Comparison of ENCODE assay signal across 17 cellular contexts in genomic region chr12:21459474-21459873, GRCh38. TPM values are rescaled to one million over a fixed set of nuclear protein-coding genes. Genes with fewer than 3 reads are reported as not detected.
DNase-seq lines count a peak whose midpoint lies in the region; ATAC-seq lines count a peak whose summit lies in the region.
"Had no signal": no experiment of that assay in that cellular context is flagged by ENCODE, and none has a peak within 500 bp of the region (broad histone marks: within the 10 kb centered on the region; RNA-seq: fewer than 3 reads in every experiment).

No MANE protein-coding gene starts in this region.

- H3K4me1 Mint-ChIP-seq in CD4-positive, CD25-positive, alpha-beta regulatory T cell, result peaks cover 24 to 47% (median 38%) of the 10 kb centered on the region in 4 donors
- H3K4me1 Mint-ChIP-seq in CD4-positive, alpha-beta memory T cell, result peaks cover 31 to 51% (median 39%) of the 10 kb centered on the region in 4 donors
- H3K4me1 Mint-ChIP-seq in T-cell, result peaks cover 26 to 44% (median 38%) of the 10 kb centered on the region in 3 donors

- H3K27me3 ChIP-seq in CD4-positive, CD25-positive, alpha-beta regulatory T cell (ENCODE audit: control insufficient read depth, insufficient read depth, low read length), result no peaks in the 10 kb centered on the region
- H3K27me3 ChIP-seq in CD4-positive, alpha-beta memory T cell (ENCODE audit: insufficient read depth, low read length), result no peaks in the 10 kb centered on the region

- peaks cover 35% of the 10 kb centered on the region for H3K4me1 ChIP-seq in CD4-positive, CD25-positive, alpha-beta regulatory T cell (ENCODE audit: control insufficient read depth, insufficient read depth, low read length, poor library complexity, severe bottlenecking)
- H3K4me1 ChIP-seq in CD4-positive, alpha-beta memory T cell (ENCODE audit: insufficient read depth, low read length), result peaks cover 46% of the 10 kb centered on the region
- H3K4me1 ChIP-seq: A549 had no signal

- H3K9me3 ChIP-seq in CD4-positive, CD25-positive, alpha-beta regulatory T cell (ENCODE audit: control insufficient read depth in 2 of 2, low read length in 2 of 2), result no peaks in the 10 kb centered on the region
- no peaks in the 10 kb centered on the region for H3K9me3 ChIP-seq in CD4-positive, alpha-beta memory T cell (ENCODE audit: control insufficient read depth in 1 of 2, low read length in 2 of 2)
- H3K9me3 ChIP-seq: A549 had no signal

- CTCF ChIA-PET in CD4-positive, alpha-beta memory T cell (lab: Charles Lee; ENCODE audit: partially characterized antibody), result interaction anchor here (1.3 kb wide), 1 partner anchor 21 kb away, joined by 5 read pairs; no protein-coding TSS in a partner anchor
- CTCF ChIA-PET in T-cell (lab: Charles Lee), result no interaction called here

- POLR2A ChIA-PET in CD4-positive, alpha-beta memory T cell (lab: Charles Lee; ENCODE audit: partially characterized antibody), result no interaction called here
- POLR2A ChIA-PET in T-cell (lab: Charles Lee), result no interaction called here

- H3K4me3 ChIP-seq in CD4-positive, CD25-positive, alpha-beta regulatory T cell (ENCODE audit: low read depth, low read length), result no peak overlapping the region
- no peak overlapping the region for H3K4me3 ChIP-seq in CD4-positive, alpha-beta memory T cell (ENCODE audit: low read length in 2 of 2)
- H3K4me3 ChIP-seq: A549 had no signal

- DNase-seq in CD4-positive, CD25-positive, alpha-beta regulatory T cell, result no peak
- no peak for DNase-seq in CD4-positive, alpha-beta memory T cell
- DNase-seq in NCI-H82 (lab: John Stamatoyannopoulos, UW) (peak; percentile 83), T-cell (no peak), anterior cingulate cortex (lab: John Stamatoyannopoulos, UW) (no peak), AG08395 (ENCODE audit: low spot score) (no peak), HCEC 1CT (no peak)
- DNase-seq: Calu3, DMS153, DMS79 treated with DMSO at 0.1 percent for 48 hours, EL, GOT3 had no signal

- H3K27ac ChIP-seq in CD4-positive, CD25-positive, alpha-beta regulatory T cell (ENCODE audit: insufficient read depth, low read length, poor library complexity, severe bottlenecking), result no peak overlapping the region
- H3K27ac ChIP-seq in CD4-positive, alpha-beta memory T cell (ENCODE audit: low read depth, low read length), result no peak overlapping the region
- H3K27ac ChIP-seq: A549, HL-60 had no signal

- no peaks in the 10 kb centered on the region for H3K27me3 Mint-ChIP-seq in CD4-positive, CD25-positive, alpha-beta regulatory T cell
- no peaks in the 10 kb centered on the region for H3K27me3 Mint-ChIP-seq in CD4-positive, alpha-beta memory T cell
- H3K27me3 Mint-ChIP-seq in T-cell, result no peaks in the 10 kb centered on the region

- peak overlapping the region; percentile 41 to 71 (median 42) for H3K27ac Mint-ChIP-seq in CD4-positive, CD25-positive, alpha-beta regulatory T cell
- H3K27ac Mint-ChIP-seq in CD4-positive, alpha-beta memory T cell, result peak overlapping the region in 5 of 7 donors; percentile 16 to 68 (median 42)
- H3K27ac Mint-ChIP-seq in T-cell, result peak overlapping the region; percentile 96 to 98

- ATAC-seq in CD4-positive, CD25-positive, alpha-beta regulatory T cell (ENCODE audit: low read depth in 2 of 2), result no peak
- no peak for ATAC-seq in T-cell (replicated peaks in 1 of 4)
- no peak for ATAC-seq in HG02763 (IDR thresholded peaks at IDR 0.05; ENCODE audit: unreplicated experiment)
- ATAC-seq: HCT116 had no signal

- H3K36me3 Mint-ChIP-seq in CD4-positive, CD25-positive, alpha-beta regulatory T cell, result peaks cover 41% of the 10 kb centered on the region
- H3K36me3 Mint-ChIP-seq in CD4-positive, alpha-beta memory T cell, result peaks cover 51 to 68% of the 10 kb centered on the region in 2 donors
- peaks cover 62% of the 10 kb centered on the region for H3K36me3 Mint-ChIP-seq in T-cell

- peaks cover 0 to 4% (median 0%) of the 10 kb centered on the region in 7 donors for H3K9me3 Mint-ChIP-seq in CD4-positive, CD25-positive, alpha-beta regulatory T cell
- H3K9me3 Mint-ChIP-seq in CD4-positive, alpha-beta memory T cell, result no peaks in the 10 kb centered on the region
- peaks cover 0 to 3% (median 3%) of the 10 kb centered on the region in 3 donors for H3K9me3 Mint-ChIP-seq in T-cell
- H3K9me3 Mint-ChIP-seq: CD14-positive monocyte had no signal

- H3K36me3 ChIP-seq in CD4-positive, CD25-positive, alpha-beta regulatory T cell (ENCODE audit: control insufficient read depth, insufficient read depth, low read length), result peaks cover 57% of the 10 kb centered on the region
- H3K36me3 ChIP-seq in CD4-positive, alpha-beta memory T cell (ENCODE audit: insufficient read depth, low read length), result peaks cover 29% of the 10 kb centered on the region

- intact Hi-C loops in CD4-positive, alpha-beta memory T cell (cut with micrococcal nuclease), result loop anchor here (10.0 kb wide), 1 partner anchor 1165 kb away; the partner anchor contains the start of gene ETNK1

- H3K4me3 Mint-ChIP-seq in CD4-positive, CD25-positive, alpha-beta regulatory T cell, result no peak overlapping the region
- H3K4me3 Mint-ChIP-seq in CD4-positive, alpha-beta memory T cell, result no peak overlapping the region
- H3K4me3 Mint-ChIP-seq in T-cell, result no peak overlapping the region
- H3K4me3 Mint-ChIP-seq: CD14-positive monocyte had no signal

RNA-seq across cellular contexts. Expression of gene PYROXD1, which starts 22.0 kb away (rescaled TPM):
- 61.8 TPM for total RNA-seq in CD4-positive, CD25-positive, alpha-beta regulatory T cell
- polyA plus RNA-seq in CD4-positive, CD25-positive, alpha-beta regulatory T cell, result 10 to 100 TPM; 25.9 to 46.0 (median 38.9) TPM
- 10 to 100 TPM; 35.7 to 41.0 TPM for total RNA-seq in CD4-positive, alpha-beta memory T cell
- polyA plus RNA-seq in CD4-positive, alpha-beta memory T cell, result 10 to 100 TPM; 26.8 to 41.0 TPM
- 10 to 100 TPM; 33.2 to 58.4 (median 42.4) TPM for total RNA-seq in T-cell

RNA-seq across cellular contexts. Expression of gene RECQL, which starts 42.0 kb away (rescaled TPM):
- 39.6 TPM for total RNA-seq in CD4-positive, CD25-positive, alpha-beta regulatory T cell
- 10 to 100 TPM; 66.5 to 84.4 (median 75.3) TPM for polyA plus RNA-seq in CD4-positive, CD25-positive, alpha-beta regulatory T cell
- total RNA-seq in CD4-positive, alpha-beta memory T cell, result 10 to 100 TPM; 64.0 to 67.8 TPM
- polyA plus RNA-seq in CD4-positive, alpha-beta memory T cell, result 10 to 100 TPM; 90.0 to 91.7 TPM
- 10 to 100 TPM; 25.4 to 70.8 (median 53.8) TPM for total RNA-seq in T-cell

RNA-seq across cellular contexts. Expression of gene GOLT1B, which starts 42.1 kb away (rescaled TPM):
- total RNA-seq in CD4-positive, CD25-positive, alpha-beta regulatory T cell, result 40.5 TPM
- 10 to 100 TPM; 28.9 to 43.1 (median 32.8) TPM for polyA plus RNA-seq in CD4-positive, CD25-positive, alpha-beta regulatory T cell
- 10 to 100 TPM; 33.0 to 39.1 TPM for total RNA-seq in CD4-positive, alpha-beta memory T cell
- 10 to 100 TPM; 33.5 to 37.1 TPM for polyA plus RNA-seq in CD4-positive, alpha-beta memory T cell
- 10 to 100 TPM; 27.7 to 37.7 (median 35.1) TPM for total RNA-seq in T-cell

Comparison
In these comparisons a context has a peak if more than half of its experiments do, and no peak if none do; other contexts are left out.
1. H3K27ac Mint-ChIP-seq: peak in every context shown above with its lines; median percentile 97 in T-cell; 42 in CD4-positive, CD25-positive, alpha-beta regulatory T cell; 42 in CD4-positive, alpha-beta memory T cell.